In genomic region chr2:108574332-108574731, GRCh38 we compare ENCODE assay signal across 22 cellular contexts.
"Had no signal": no experiment of that assay in that cellular context is flagged by ENCODE, and none has a peak within 500 bp of the region (broad histone marks: within the 10 kb centered on the region; RNA-seq: fewer than 3 reads in every experiment).

No MANE protein-coding gene starts in this region.

- H3K27me3 ChIP-seq: brain microvascular endothelial cell, foreskin keratinocyte, ovary, thyroid gland had no signal

- H3K9me3 ChIP-seq: ovary, thyroid gland had no signal

- FAIRE-seq: endothelial cell of umbilical vein, kidney, urothelium cell line had no signal

- H3K36me3 ChIP-seq: brain microvascular endothelial cell, ovary, thyroid gland had no signal

- H3K36me3 Mint-ChIP-seq: activated CD4-positive, alpha-beta memory T cell treated with anti-CD3 and anti-CD28 coated beads for 36 hours; activated naive CD4-positive, alpha-beta T cell treated with anti-CD3 and anti-CD28 coated beads, Interleukin-2, amount 50 U/mL, for 72 hours; stimulated activated effector memory CD8-positive, alpha-beta T cell treated with anti-CD3 and anti-CD28 coated beads, Interleukin-12 subunit alpha, Interleukin-12 subunit beta, amount 100 ng/mL, for 72 hours had no signal

- H3K27me3 Mint-ChIP-seq: activated CD4-positive, alpha-beta memory T cell treated with anti-CD3 and anti-CD28 coated beads for 36 hours; activated T-cell treated with anti-CD3 and anti-CD28 coated beads, Interleukin-2, amount 50 U/mL, for 24 hours; central memory CD8-positive, alpha-beta T cell had no signal

- H3K4me3 Mint-ChIP-seq: activated CD4-positive, alpha-beta memory T cell treated with anti-CD3 and anti-CD28 coated beads for 36 hours; activated T-cell treated with anti-CD3 and anti-CD28 coated beads, Interleukin-2, amount 50 U/mL, for 24 hours; central memory CD8-positive, alpha-beta T cell; neural crest cell; stimulated activated effector memory CD8-positive, alpha-beta T cell treated with anti-CD3 and anti-CD28 coated beads, Interleukin-12 subunit alpha, Interleukin-12 subunit beta, amount 100 ng/mL, for 72 hours had no signal

- H3K27ac Mint-ChIP-seq: activated CD4-positive, alpha-beta memory T cell treated with anti-CD3 and anti-CD28 coated beads for 36 hours; activated naive CD4-positive, alpha-beta T cell treated with anti-CD3 and anti-CD28 coated beads, Interleukin-2, amount 50 U/mL, for 72 hours had no signal

- DNase-seq: activated CD4-positive, alpha-beta memory T cell treated with anti-CD3 and anti-CD28 coated beads for 36 hours; activated gamma-delta T cell; activated T-cell treated with anti-CD3 and anti-CD28 coated beads, Interleukin-2, amount 50 U/mL, for 24 hours; amygdala; brain microvascular endothelial cell; effector CD8-positive, alpha-beta T cell; foreskin keratinocyte; glutamatergic neuron; hypothalamus; kidney; left ventricle myocardium superior; mesendoderm; ovary; T-helper 1 cell; T1000; thyroid gland had no signal

- ATAC-seq: foreskin keratinocyte, left ventricle myocardium superior had no signal

- H3K4me3 ChIP-seq: ovary, thyroid gland had no signal

- H3K27ac ChIP-seq: foreskin keratinocyte, ovary, thyroid gland had no signal

- H3K9me3 Mint-ChIP-seq: activated CD4-positive, alpha-beta memory T cell treated with anti-CD3 and anti-CD28 coated beads for 36 hours; activated naive CD4-positive, alpha-beta T cell treated with anti-CD3 and anti-CD28 coated beads, Interleukin-2, amount 50 U/mL, for 72 hours; activated T-cell treated with anti-CD3 and anti-CD28 coated beads, Interleukin-2, amount 50 U/mL, for 24 hours; central memory CD8-positive, alpha-beta T cell; neural crest cell; stimulated activated effector memory CD8-positive, alpha-beta T cell treated with anti-CD3 and anti-CD28 coated beads, Interleukin-12 subunit alpha, Interleukin-12 subunit beta, amount 100 ng/mL, for 72 hours had no signal
